ENCODE assay signal across 17 cellular contexts in genomic region chr1:27518808-27519207, GRCh38. TPM values are rescaled to one million over a fixed set of nuclear protein-coding genes. Genes with fewer than 3 reads are reported as not detected.
DNase-seq lines count a peak whose midpoint lies in the region; ATAC-seq, FAIRE-seq and TF ChIP-seq lines count a peak whose summit lies in the region.
"Had no signal": no experiment of that assay in that cellular context is flagged by ENCODE, and none has a peak within 500 bp of the region (broad histone marks: within the 10 kb centered on the region; RNA-seq: fewer than 3 reads in every experiment).

No MANE protein-coding gene starts in this region.

- POLR2A ChIA-PET in PC-9 (lab: Charles Lee; ENCODE audit: unreplicated experiment), result no interaction called here

- H3K4me2 ChIP-seq in PC-9 (0 out of 2 replicates have a peak overlapping the region, but pooled peaks have one; percentile 68), mammary epithelial cell (ENCODE audit: insufficient read depth, low read depth, low read length) (no peak overlapping the region), keratinocyte (ENCODE audit: control insufficient read depth, extremely low read depth, insufficient read depth, low read depth, low read length) (no peak overlapping the region)
- H3K4me2 ChIP-seq: KMS-11 had no signal

- intact Hi-C loops in PC-9 (cut with micrococcal nuclease; ENCODE audit: unreplicated experiment) (no loop called here), mammary epithelial cell (cut with micrococcal nuclease) (no loop called here), spleen (cut with DNase I; ENCODE audit: low total_unique reads) (no loop called here)

- WGBS in mammary epithelial cell (ENCODE audit: low coverage, missing lambda C conversion rate), result 97% methylated on average over 7 of the region's 7 CpGs
- 71 to 88% (median 81%) methylated on average over 7 of the region's 7 CpGs for WGBS in spleen, 5 donors

- no peaks in the 10 kb centered on the region for H3K9me3 ChIP-seq in PC-9 (ENCODE audit: insufficient read depth, low read depth)
- H3K9me3 ChIP-seq in mammary epithelial cell (replicated peaks; ENCODE audit: insufficient read depth, low read length), result no peaks in the 10 kb centered on the region
- no peaks in the 10 kb centered on the region for H3K9me3 ChIP-seq in keratinocyte (ENCODE audit: control insufficient read depth, low read depth, low read length)
- H3K9me3 ChIP-seq in spleen, result no peaks in the 10 kb centered on the region
- H3K9me3 ChIP-seq: gastrocnemius medialis, pancreas had no signal

- H3F3A ChIP-seq in PC-9 (ENCODE audit: insufficient read depth, low read depth), result no peaks in the 10 kb centered on the region; the same call in 1 of the 2 replicates

- H3K4me1 ChIP-seq in PC-9 (replicated peaks; ENCODE audit: insufficient read depth) (peaks cover 21% of the 10 kb centered on the region), mammary epithelial cell (ENCODE audit: insufficient read depth, low read length) (peaks cover 61% of the 10 kb centered on the region), keratinocyte (ENCODE audit: control insufficient read depth, extremely low read depth, insufficient read depth, low read length) (peaks cover 57% of the 10 kb centered on the region), spleen (peaks cover 32 to 86% (median 63%) of the 10 kb centered on the region in 6 donors)
- H3K4me1 ChIP-seq: pancreas had no signal

- H3K9ac ChIP-seq in mammary epithelial cell (ENCODE audit: insufficient read depth, low read length) (no peak overlapping the region), keratinocyte (ENCODE audit: control insufficient read depth, extremely low read depth, insufficient read depth, low read length) (no peak overlapping the region)
- H3K9ac ChIP-seq: KMS-11 had no signal

- FAIRE-seq in keratinocyte (lab: Jason Lieb, UNC), result no peak
- FAIRE-seq: pancreas had no signal

- no peaks in the 10 kb centered on the region for H3K79me2 ChIP-seq in PC-9 (ENCODE audit: low read depth)
- H3K79me2 ChIP-seq in mammary epithelial cell (ENCODE audit: insufficient read depth, low read length), result no peaks in the 10 kb centered on the region
- H3K79me2 ChIP-seq in keratinocyte (ENCODE audit: control insufficient read depth, insufficient read depth, low read length), result no peaks in the 10 kb centered on the region

- H3K4me3 ChIP-seq in PC-9 (no peak overlapping the region), mammary epithelial cell (replicated peaks in 1 of 3; ENCODE audit: insufficient read depth in 1 of 3, low read depth in 2 of 3, low read length in 3 of 3) (no peak overlapping the region), keratinocyte (ENCODE audit: control insufficient read depth in 2 of 3, extremely low read depth in 1 of 3, insufficient read depth in 2 of 3, low read depth in 1 of 3, low read length in 3 of 3) (no peak overlapping the region), spleen (no peak overlapping the region)
- H3K4me3 ChIP-seq: gastrocnemius medialis, pancreas had no signal

- in situ Hi-C loops in mammary epithelial cell (cut with MboI; ENCODE audit: low sequenced_read_pairs in 2 of 2), result no loop called here

- no peak for TF ChIP-seq CTCF in PC-9 (conservative IDR thresholded peaks at IDR 0.05)
- TF ChIP-seq CTCF in mammary epithelial cell (conservative IDR thresholded peaks at IDR 0.05 in 1 of 2, IDR thresholded peaks at IDR 0.05 in 1 of 2; ENCODE audit: extremely low read depth in 1 of 2, insufficient read depth in 1 of 2, low read depth in 1 of 2, low read length in 2 of 2), result no peak
- TF ChIP-seq CTCF in keratinocyte (optimal IDR thresholded peaks at IDR 0.05 in 1 of 3, IDR thresholded peaks at IDR 0.05 in 1 of 3, conservative IDR thresholded peaks at IDR 0.05 in 1 of 3; ENCODE audit: extremely low read depth in 1 of 3, insufficient read depth in 2 of 3, low read length in 3 of 3), result no peak
- no peak for TF ChIP-seq CTCF in spleen (IDR thresholded peaks at IDR 0.05 in 8 of 11, conservative IDR thresholded peaks at IDR 0.05 in 3 of 11)

- CTCF ChIA-PET in PC-9 (lab: Charles Lee), result no interaction called here
- CTCF ChIA-PET in mammary epithelial cell (lab: Charles Lee; ENCODE audit: low non-redundant PET), result interaction anchor here (0.6 kb wide), 1 partner anchor 61 kb away, joined by 3 read pairs; no protein-coding TSS in a partner anchor

- dilution Hi-C loops in mammary epithelial cell (cut with HindIII; ENCODE audit: low sequenced_read_pairs), result no loop called here
- dilution Hi-C loops in keratinocyte (cut with MboI; ENCODE audit: extremely low pct_ligation_motif_present, low sequenced_read_pairs), result no loop called here

- H3K27me3 ChIP-seq in PC-9 (ENCODE audit: insufficient read depth, low read depth) (no peaks in the 10 kb centered on the region), mammary epithelial cell (ENCODE audit: insufficient read depth, low read length) (no peaks in the 10 kb centered on the region), keratinocyte (ENCODE audit: control insufficient read depth, extremely low read depth, insufficient read depth, low read length) (no peaks in the 10 kb centered on the region), spleen (replicated peaks in 1 of 7) (peaks cover 0 to 4% (median 0%) of the 10 kb centered on the region in 7 donors)
- H3K27me3 ChIP-seq: brain microvascular endothelial cell, gastrocnemius medialis, pancreas had no signal

- H3K9me1 ChIP-seq in keratinocyte (ENCODE audit: control insufficient read depth, extremely low read depth, insufficient read depth, low read length), result peaks cover 2% of the 10 kb centered on the region

- H3K27ac ChIP-seq in PC-9, result no peak overlapping the region
- H3K27ac ChIP-seq in mammary epithelial cell (ENCODE audit: insufficient read depth, low read depth, low read length), result no peak overlapping the region
- peak overlapping the region; percentile 70 for H3K27ac ChIP-seq in keratinocyte (ENCODE audit: control insufficient read depth, insufficient read depth, low read length)
- peak overlapping the region in 7 of 8 donors; percentile 40 to 68 (median 59) for H3K27ac ChIP-seq in spleen
- H3K27ac ChIP-seq: brain microvascular endothelial cell, KMS-11, pancreas had no signal

- TF ChIP-seq POLR2A in spleen (IDR thresholded peaks at IDR 0.05), result no peak

- BruUV-seq in PC-9 (replicated peaks; lab: Mats Ljungman, UMichigan) (no TSS peak), mammary epithelial cell (replicated peaks; lab: Mats Ljungman, UMichigan) (no TSS peak)

- no peaks in the 10 kb centered on the region for H4K20me1 ChIP-seq in PC-9 (ENCODE audit: insufficient read depth)
- H4K20me1 ChIP-seq in mammary epithelial cell (ENCODE audit: insufficient read depth, low read length), result no peaks in the 10 kb centered on the region
- H4K20me1 ChIP-seq in keratinocyte (ENCODE audit: control insufficient read depth, extremely low read depth, insufficient read depth, low read length), result no peaks in the 10 kb centered on the region

- H3K36me3 ChIP-seq in PC-9 (ENCODE audit: low read depth), result no peaks in the 10 kb centered on the region
- no peaks in the 10 kb centered on the region for H3K36me3 ChIP-seq in mammary epithelial cell (ENCODE audit: insufficient read depth, low read length)
- H3K36me3 ChIP-seq in keratinocyte (ENCODE audit: control insufficient read depth in 2 of 2, extremely low read depth in 1 of 2, insufficient read depth in 2 of 2, low read length in 2 of 2), result no peaks in the 10 kb centered on the region
- H3K36me3 ChIP-seq in spleen, result no peaks in the 10 kb centered on the region
- H3K36me3 ChIP-seq: brain microvascular endothelial cell, gastrocnemius medialis, pancreas had no signal

- DNase-seq in PC-9 (no peak), mammary epithelial cell (no peak), keratinocyte (ENCODE audit: low read depth, low spot score) (no peak), spleen (no peak), RPMI8226 (no peak), Kasumi-1 (lab: John Stamatoyannopoulos, UW) (no peak)
- DNase-seq: activated CD4-positive, alpha-beta T cell treated with anti-CD3 and anti-CD28 coated beads for 1 hour; activated CD8-positive, alpha-beta memory T cell treated with anti-CD3 and anti-CD28 coated beads, Interleukin-2, amount 50 U/mL, for 48 hours; activated naive CD4-positive, alpha-beta T cell treated with Interleukin-2 at 50 U/mL for 16 hours; brain microvascular endothelial cell; DND-41; gastrocnemius medialis; SIG-M5; stimulated activated naive CD4-positive, alpha-beta T cell had no signal

- H2AFZ ChIP-seq in PC-9 (no peak overlapping the region), mammary epithelial cell (ENCODE audit: low read depth, low read length) (peak overlapping the region; percentile 49), keratinocyte (ENCODE audit: control insufficient read depth, low read length) (no peak overlapping the region)

- ATAC-seq in HG03432 (IDR thresholded peaks at IDR 0.05; ENCODE audit: unreplicated experiment), result no peak
- ATAC-seq: gastrocnemius medialis had no signal

- no peaks in the 10 kb centered on the region for H3K9me2 ChIP-seq in PC-9 (ENCODE audit: insufficient read depth)

RNA-seq across cellular contexts. Expression of gene WASF2, which starts 28.8 kb away (rescaled TPM):
- total RNA-seq in PC-9 (2021) (96.5 and 134 TPM in 2 replicates), mammary epithelial cell (100 to 1,000 TPM in 1 of 2 donors, 10 to 100 TPM in 1; 32.2 to 138 TPM), spleen (100 to 1,000 TPM in 4 of 7 donors, 10 to 100 TPM in 3; 92.1 to 196 (median 129) TPM)
- polyA plus RNA-seq in mammary epithelial cell (58.1 TPM), keratinocyte (31.3 to 53.8 TPM (median 42.9 TPM) in 3 replicates), spleen (10 to 100 TPM; 17.2 to 36.8 (median 23.5) TPM)
- polyA minus RNA-seq in mammary epithelial cell (246 TPM), keratinocyte (53.1 to 145 TPM (median 57.9 TPM) in 3 replicates)
- polyA plus RNA-seq in keratinocyte (2011; ENCODE audit: low read depth), result 43.3 TPM
- 52.9 and 67.2 TPM in 2 replicates for polyA plus RNA-seq in keratinocyte (2011; cell fraction: cytosol; rRNA removed)
- polyA plus RNA-seq in keratinocyte (2011; cell fraction: nucleus; rRNA removed), result 50.6 and 59.2 TPM in 2 replicates
- 49.9 and 65.8 TPM in 2 replicates for polyA plus RNA-seq in keratinocyte (2012; ENCODE audit: low replicate concordance)
- polyA minus RNA-seq in keratinocyte (2011; cell fraction: cytosol; rRNA and poly(A)+ RNA removed), result 49.5 TPM
- 25.2 and 42.4 TPM in 2 replicates for polyA minus RNA-seq in keratinocyte (2011; cell fraction: nucleus; rRNA and poly(A)+ RNA removed)

Comparison
In these comparisons a context has a peak if more than half of its experiments do, and no peak if none do; other contexts are left out.
1. H3K27ac ChIP-seq: peak in keratinocyte (single experiment) and spleen (7 of 8); none in PC-9 (single experiment) and mammary epithelial cell (single experiment).